ENCODE assay signal across 22 cellular contexts in genomic region chr9:128712451-128713410, GRCh38. TPM values are rescaled to one million over a fixed set of nuclear protein-coding genes. Genes with fewer than 3 reads are reported as not detected.
DNase-seq lines count a peak whose midpoint lies in the region; ATAC-seq, FAIRE-seq and TF ChIP-seq lines count a peak whose summit lies in the region.
"Had no signal": no experiment of that assay in that cellular context is flagged by ENCODE, and none has a peak within 500 bp of the region (broad histone marks: within the 10 kb centered on the region; RNA-seq: fewer than 3 reads in every experiment).

No MANE protein-coding gene starts in this region.

- H3K4me1 ChIP-seq in Panc1 (ENCODE audit: control insufficient read depth, insufficient read depth, low read length) (no peaks in the 10 kb centered on the region), H1 (replicated peaks in 1 of 4; ENCODE audit: control insufficient read depth in 3 of 4, insufficient read depth in 4 of 4, low read length in 3 of 4) (no peaks in the 10 kb centered on the region), psoas muscle (no peaks in the 10 kb centered on the region), mesenchymal stem cell (ENCODE audit: control insufficient read depth, insufficient read depth, low read depth, low read length) (no peaks in the 10 kb centered on the region)
- H3K4me1 ChIP-seq: parathyroid adenoma had no signal

- POLR2A ChIA-PET in Panc1 (lab: Charles Lee) (no interaction called here), H1 (lab: Charles Lee; ENCODE audit: partially characterized antibody) (interaction anchor here (12.5 to 46.1 kb wide), 2 partner anchors 7 to 35 kb away, joined by 133 to 1197 read pairs; partner anchors contain the start of genes DYNC2I2, SET and ZDHHC12)

- H2BK12ac ChIP-seq in H1 (ENCODE audit: low read depth, low read length) (no peak overlapping the region), mesenchymal stem cell (ENCODE audit: low read length in 2 of 2) (no peak overlapping the region)

- no peak overlapping the region; the same call in 1 of the 2 replicates for H2BK5ac ChIP-seq in H1 (ENCODE audit: low read depth, low read length)
- no peak overlapping the region for H2BK5ac ChIP-seq in mesenchymal stem cell (ENCODE audit: low read depth, low read length, poor library complexity, severe bottlenecking)

- H4K8ac ChIP-seq in H1 (ENCODE audit: extremely low read depth, insufficient read depth, low read length) (no peak overlapping the region), mesenchymal stem cell (ENCODE audit: low read length) (no peak overlapping the region)

- H3K23ac ChIP-seq in H1 (ENCODE audit: insufficient read length) (no peak overlapping the region), mesenchymal stem cell (ENCODE audit: low read length in 2 of 2) (no peak overlapping the region)

- H3K79me1 ChIP-seq in H1 (ENCODE audit: low read depth, low read length) = no peaks in the 10 kb centered on the region
- no peaks in the 10 kb centered on the region for H3K79me1 ChIP-seq in mesenchymal stem cell (replicated peaks; ENCODE audit: low read length, poor library complexity, severe bottlenecking)

- no TSS peak for BruUV-seq in Panc1 (replicated peaks; lab: Mats Ljungman, UMichigan)

- no peak for TF ChIP-seq CTCF in Panc1 (IDR thresholded peaks at IDR 0.05)
- no peak for TF ChIP-seq CTCF in H1 (IDR thresholded peaks at IDR 0.05; ENCODE audit: control extremely low read depth in 1 of 3, insufficient read depth in 1 of 3, low read depth in 1 of 3, low read length in 3 of 3)
- no peak for TF ChIP-seq CTCF in psoas muscle (IDR thresholded peaks at IDR 0.05)

- H4K20me1 ChIP-seq in H1 (replicated peaks in 1 of 2; ENCODE audit: control insufficient read depth in 1 of 2, insufficient read depth in 2 of 2, low read length in 2 of 2) = no peaks in the 10 kb centered on the region

- H3K4me2 ChIP-seq in H1 (ENCODE audit: insufficient read depth in 1 of 2, low read depth in 2 of 2, low read length in 2 of 2) (no peak overlapping the region), mesenchymal stem cell (ENCODE audit: low read length, poor library complexity, severe bottlenecking) (no peak overlapping the region)

- in situ Hi-C loops in Panc1 (cut with HindIII; ENCODE audit: low pct_unique_long_range_greater_than_20kb, low sequenced_read_pairs) = no loop called here

- H3K4ac ChIP-seq in H1 (replicated peaks; ENCODE audit: insufficient read length, low read depth, low read length) = no peak overlapping the region
- no peak overlapping the region for H3K4ac ChIP-seq in mesenchymal stem cell (ENCODE audit: low read depth in 1 of 2, low read length in 2 of 2)

- no peak for FAIRE-seq in H1 (lab: Jason Lieb, UNC)
- FAIRE-seq: small intestine had no signal

- TF ChIP-seq POLR2A in H1 (IDR thresholded peaks at IDR 0.05; ENCODE audit: control extremely low read depth in 1 of 2, low read depth in 2 of 2, low read length in 2 of 2) = no peak

- H3K56ac ChIP-seq in H1 (replicated peaks; ENCODE audit: insufficient read length, low read depth, low read length) = no peak overlapping the region

- CTCF ChIA-PET in Panc1 (lab: Charles Lee) = no interaction called here
- CTCF ChIA-PET in H1 (lab: Charles Lee; ENCODE audit: partially characterized antibody) = interaction anchor here (0.7 to 2.1 kb wide), 2 partner anchors 15 to 20 kb away, joined by 3 to 9 read pairs; no protein-coding TSS in a partner anchor

- H3K9me3 ChIP-seq in Panc1 (ENCODE audit: control insufficient read depth, insufficient read depth, low read depth, low read length) (no peaks in the 10 kb centered on the region), H1 (ENCODE audit: insufficient read depth in 2 of 2, low read depth in 1 of 2, low read length in 1 of 2) (no peaks in the 10 kb centered on the region), psoas muscle (no peaks in the 10 kb centered on the region), mesenchymal stem cell (ENCODE audit: control insufficient read depth, low read length) (no peaks in the 10 kb centered on the region)

- H3K23me2 ChIP-seq in H1 (ENCODE audit: low read depth, low read length) = no peaks in the 10 kb centered on the region

- H2BK20ac ChIP-seq in H1 (ENCODE audit: low read length) = no peak overlapping the region

- 91% methylated on average over 26 of the region's 26 CpGs; no CpG with 5 or more reads in 1 of the 2 experiments for WGBS in H1 (ENCODE audit: extremely low coverage in 1 of 2, insufficient coverage in 1 of 2, insufficient read length in 1 of 2, insufficient replicate concordance in 2 of 2, low coverage in 1 of 2, low lambda C conversion rate in 2 of 2, missing lambda C conversion rate in 1 of 2), 2 experiments
- 87 to 94% (median 88%) methylated on average over 25 to 26 of the region's 26 CpGs for WGBS in psoas muscle, 3 donors
- 96% methylated on average over 26 of the region's 26 CpGs for WGBS in mesenchymal stem cell

- TF ChIP-seq RAD21 in H1 (IDR thresholded peaks at IDR 0.05 in 1 of 2, conservative IDR thresholded peaks at IDR 0.05 in 1 of 2; ENCODE audit: low read depth in 2 of 2, low read length in 2 of 2) = no peak

- no peak overlapping the region for H3K18ac ChIP-seq in H1 (ENCODE audit: extremely low read depth, low read length)
- H3K18ac ChIP-seq in mesenchymal stem cell (ENCODE audit: low read depth in 1 of 2, low read length in 2 of 2) = no peak overlapping the region

- ATAC-seq in Panc1 (peak; percentile 72), psoas muscle (peak in 1 of 4 donors; percentile 25)
- ATAC-seq in stimulated activated naive CD8-positive, alpha-beta T cell treated with anti-CD3 and anti-CD28 coated beads, Interleukin-15, Interleukin-2, amounts not matched to agents 100 U/mL and 50 U/mL, for 24 hours = no peak
- ATAC-seq: activated CD8-positive, alpha-beta memory T cell treated with anti-CD3 and anti-CD28 coated beads, Interleukin-2, amount 10 ng/mL, durations not matched to agents 7 days and 5 days had no signal

- no peak for TF ChIP-seq EP300 in H1 (IDR thresholded peaks at IDR 0.05; ENCODE audit: borderline replicate concordance in 1 of 2, low read depth in 2 of 2, low read length in 2 of 2)

- intact Hi-C loops in Panc1 (cut with micrococcal nuclease; ENCODE audit: unreplicated experiment) (no loop called here), psoas muscle (cut with DNase I) (no loop called here)

- H2BK15ac ChIP-seq in H1 (ENCODE audit: low read length) (no peak overlapping the region), mesenchymal stem cell (ENCODE audit: low read depth, poor library complexity, severe bottlenecking) (no peak overlapping the region)

- H3K14ac ChIP-seq in H1 (ENCODE audit: insufficient read length) = no peak overlapping the region
- no peak overlapping the region for H3K14ac ChIP-seq in mesenchymal stem cell (ENCODE audit: low read length in 2 of 2)

- no peak overlapping the region for H2AFZ ChIP-seq in H1 (ENCODE audit: low read length)
- no peak overlapping the region for H2AFZ ChIP-seq in mesenchymal stem cell (ENCODE audit: low read depth, low read length)
- H2AFZ ChIP-seq: parathyroid adenoma had no signal

- H2AK5ac ChIP-seq in H1 (ENCODE audit: low read depth, low read length) (no peak overlapping the region), mesenchymal stem cell (ENCODE audit: low read length, severe bottlenecking) (no peak overlapping the region)

- H3K4me3 ChIP-seq in Panc1 (ENCODE audit: low read depth in 2 of 2, low read length in 2 of 2) (no peak overlapping the region), H1 (ENCODE audit: extremely low read depth in 1 of 4, insufficient read depth in 2 of 4, low read depth in 3 of 4, low read length in 4 of 4) (no peak overlapping the region), psoas muscle (no peak overlapping the region), mesenchymal stem cell (ENCODE audit: insufficient read depth in 1 of 2, low read depth in 1 of 2, low read length in 2 of 2) (no peak overlapping the region)
- H3K4me3 ChIP-seq: lung, SK-N-MC had no signal

- no peak overlapping the region for H3K27ac ChIP-seq in Panc1 (ENCODE audit: low read length)
- 0 out of 2 replicates have a peak overlapping the region, but pooled peaks have one; percentile 10 for H3K27ac ChIP-seq in H1 (ENCODE audit: low read depth, low read length)
- no peak overlapping the region for H3K27ac ChIP-seq in psoas muscle
- H3K27ac ChIP-seq in mesenchymal stem cell (ENCODE audit: low read length, poor library complexity, severe bottlenecking) = no peak overlapping the region
- H3K27ac ChIP-seq: parathyroid adenoma, SK-N-MC had no signal

- H3K9ac ChIP-seq in H1 (replicated peaks in 1 of 4; ENCODE audit: extremely low read depth in 1 of 4, low read depth in 3 of 4, low read length in 3 of 4) = no peak overlapping the region
- no peak overlapping the region for H3K9ac ChIP-seq in mesenchymal stem cell (ENCODE audit: low read length)
- H3K9ac ChIP-seq: parathyroid adenoma had no signal

- no peak for DNase-seq in Panc1 (ENCODE audit: low read depth, low spot score)
- no peak for DNase-seq in H1 (ENCODE audit: low read depth in 1 of 2, low spot score in 2 of 2)
- DNase-seq in psoas muscle = peak; percentile 8 to 44
- no peak for DNase-seq in mesenchymal stem cell
- DNase-seq in stimulated activated naive CD8-positive, alpha-beta T cell treated with anti-CD3 and anti-CD28 coated beads, Interleukin-15, Interleukin-2, amounts not matched to agents 100 U/mL and 50 U/mL, for 24 hours = no peak
- DNase-seq: activated CD4-positive, alpha-beta T cell treated with anti-CD3 and anti-CD28 coated beads for 1 hour; activated CD8-positive, alpha-beta memory T cell treated with anti-CD3 and anti-CD28 coated beads, Interleukin-2, amount 10 ng/mL, durations not matched to agents 7 days and 5 days; AML-193; amniotic stem cell; central memory CD4-positive, alpha-beta T cell; COR-L47; effector CD8-positive, alpha-beta T cell; EL; glutamatergic neuron; NCI-H1436 treated with DMSO at 0.1 percent for 48 hours; NCI-H82; small intestine; stimulated activated CD8-positive, alpha-beta memory T cell treated with anti-CD3 and anti-CD28 coated beads, Interleukin-4, amount 100 ng/mL, for 48 hours; T1000 had no signal

- H4K5ac ChIP-seq in H1 (ENCODE audit: insufficient read length, low read depth, low read length) = no peak overlapping the region

- no peaks in the 10 kb centered on the region for H3K79me2 ChIP-seq in H1 (ENCODE audit: control insufficient read depth in 1 of 2, insufficient read depth in 2 of 2, low read length in 2 of 2)
- H3K79me2 ChIP-seq: parathyroid adenoma had no signal

- no peak overlapping the region for H2BK120ac ChIP-seq in H1 (replicated peaks; ENCODE audit: low read depth, low read length)
- no peak overlapping the region for H2BK120ac ChIP-seq in mesenchymal stem cell (ENCODE audit: low read depth, low read length)

- H3K36me3 ChIP-seq in Panc1 (ENCODE audit: control insufficient read depth, insufficient read depth, low read length) (no peaks in the 10 kb centered on the region; the same call in 1 of the 2 replicates), H1 (ENCODE audit: control insufficient read depth in 2 of 4, insufficient read depth in 4 of 4, low read length in 3 of 4) (peaks cover 0 to 10% (median 0%) of the 10 kb centered on the region in 4 experiments; a peak in 3 of 8 replicates), psoas muscle (ENCODE audit: insufficient read depth in 1 of 2, low read depth in 1 of 2) (no peaks in the 10 kb centered on the region), mesenchymal stem cell (ENCODE audit: control insufficient read depth in 1 of 2, insufficient read depth in 2 of 2, low read depth in 1 of 2, low read length in 2 of 2) (peaks cover 0 to 23% of the 10 kb centered on the region in 2 experiments)

- no peak overlapping the region for H4K91ac ChIP-seq in H1 (replicated peaks; ENCODE audit: insufficient read length, low read length)
- no peak overlapping the region for H4K91ac ChIP-seq in mesenchymal stem cell (ENCODE audit: low read length)

- H3K27me3 ChIP-seq in Panc1 (ENCODE audit: control insufficient read depth, insufficient read depth, low read length) = no peaks in the 10 kb centered on the region
- H3K27me3 ChIP-seq in H1 (replicated peaks in 1 of 4; ENCODE audit: control insufficient read depth in 3 of 4, extremely low read depth in 1 of 4, insufficient read depth in 3 of 4, low read length in 3 of 4) = no peaks in the 10 kb centered on the region
- no peaks in the 10 kb centered on the region for H3K27me3 ChIP-seq in psoas muscle (ENCODE audit: insufficient read depth in 3 of 3, low read length in 2 of 3)
- no peaks in the 10 kb centered on the region for H3K27me3 ChIP-seq in mesenchymal stem cell (ENCODE audit: control insufficient read depth in 1 of 2, insufficient read depth in 1 of 2, low read length in 2 of 2)

RNA-seq across cellular contexts. Expression of gene PKN3, which starts 10.4 kb away (rescaled TPM):
- total RNA-seq in Panc1 (2021; ENCODE audit: unreplicated experiment) (19.9 TPM), psoas muscle (1 to 10 TPM; 2.6 to 5.0 (median 3.4) TPM)
- 38.9 TPM for polyA plus RNA-seq in Panc1 (2012; ENCODE audit: insufficient read length)
- total RNA-seq in H1 (2021; fragmentation: NEBNext Ultra II Directional; extraction: Animal tissue kit (Norgen Biotek cat#: 25700)) = 15.2 and 16.3 TPM in 2 replicates
- polyA plus RNA-seq in H1 (2011; rRNA removed) (15.7 and 24.4 TPM in 2 replicates), psoas muscle (1 to 10 TPM; 2.9 to 4.4 (median 3.1) TPM)
- 20.7 TPM for polyA plus RNA-seq in H1 (2011; cell fraction: cytosol; rRNA removed)
- 49.0 TPM for polyA plus RNA-seq in H1 (2011; cell fraction: nucleus; rRNA removed)
- polyA plus RNA-seq in H1 (2012, experiment 1 of 2) = 12.4 to 21.9 TPM (median 18.9 TPM) in 4 replicates
- 16.2 TPM for polyA plus RNA-seq in H1 (2012, experiment 2 of 2)
- 11.3 TPM for polyA plus RNA-seq in H1 (2013, experiment 1 of 2)
- 11.3 TPM for polyA plus RNA-seq in H1 (2013, experiment 2 of 2)
- polyA minus RNA-seq in H1 (2011; rRNA and poly(A)+ RNA removed) = 7.2 and 10.8 TPM in 2 replicates
- polyA minus RNA-seq in H1 (2011; cell fraction: cytosol; rRNA and poly(A)+ RNA removed) = 15.9 TPM
- 11.0 TPM for polyA minus RNA-seq in H1 (2011; cell fraction: nucleus; rRNA and poly(A)+ RNA removed)
- 2.0 TPM for polyA plus RNA-seq in mesenchymal stem cell (2013, experiment 1 of 2)
- polyA plus RNA-seq in mesenchymal stem cell (2013, experiment 2 of 2) = 2.0 TPM

RNA-seq across cellular contexts. Expression of gene ZDHHC12, which starts 11.2 kb away (rescaled TPM):
- 39.3 TPM for total RNA-seq in Panc1 (2021; ENCODE audit: unreplicated experiment)
- 63.1 TPM for polyA plus RNA-seq in Panc1 (2012; ENCODE audit: insufficient read length)
- 32.8 and 35.0 TPM in 2 replicates for total RNA-seq in H1 (2021; fragmentation: NEBNext Ultra II Directional; extraction: Animal tissue kit (Norgen Biotek cat#: 25700))
- polyA plus RNA-seq in H1 (2011; rRNA removed) = 93.8 and 121 TPM in 2 replicates
- 78.5 TPM for polyA plus RNA-seq in H1 (2011; cell fraction: cytosol; rRNA removed)
- polyA plus RNA-seq in H1 (2011; cell fraction: nucleus; rRNA removed) = 139 TPM
- polyA plus RNA-seq in H1 (2012, experiment 1 of 2) = 23.3 to 48.0 TPM (median 44.7 TPM) in 4 replicates
- polyA plus RNA-seq in H1 (2012, experiment 2 of 2) = 53.7 TPM
- polyA plus RNA-seq in H1 (2013, experiment 1 of 2) = 41.4 TPM
- polyA plus RNA-seq in H1 (2013, experiment 2 of 2) = 43.5 TPM
- 21.8 and 26.4 TPM in 2 replicates for polyA minus RNA-seq in H1 (2011; rRNA and poly(A)+ RNA removed)
- polyA minus RNA-seq in H1 (2011; cell fraction: cytosol; rRNA and poly(A)+ RNA removed) = 45.5 TPM
- polyA minus RNA-seq in H1 (2011; cell fraction: nucleus; rRNA and poly(A)+ RNA removed) = 34.7 TPM
- 1 to 10 TPM; 4.5 to 7.2 (median 5.0) TPM for total RNA-seq in psoas muscle
- polyA plus RNA-seq in psoas muscle = 10 to 100 TPM in 2 of 3 donors, 1 to 10 TPM in 1; 9.7 to 18.5 (median 12.4) TPM
- 28.9 TPM for polyA plus RNA-seq in mesenchymal stem cell (2013, experiment 1 of 2)
- 26.9 TPM for polyA plus RNA-seq in mesenchymal stem cell (2013, experiment 2 of 2)

RNA-seq across cellular contexts. Expression of gene SET, which starts 23.7 kb away (rescaled TPM):
- total RNA-seq in Panc1 (2021; ENCODE audit: unreplicated experiment) = 422 TPM
- polyA plus RNA-seq in Panc1 (2012; ENCODE audit: insufficient read length) = 224 TPM
- 1,327 and 1,345 TPM in 2 replicates for total RNA-seq in H1 (2021; fragmentation: NEBNext Ultra II Directional; extraction: Animal tissue kit (Norgen Biotek cat#: 25700))
- 466 and 513 TPM in 2 replicates for polyA plus RNA-seq in H1 (2011; rRNA removed)
- polyA plus RNA-seq in H1 (2011; cell fraction: cytosol; rRNA removed) = 383 TPM
- polyA plus RNA-seq in H1 (2011; cell fraction: nucleus; rRNA removed) = 93.4 TPM
- polyA plus RNA-seq in H1 (2012, experiment 1 of 2) = 759 to 1,315 TPM (median 835 TPM) in 4 replicates
- polyA plus RNA-seq in H1 (2012, experiment 2 of 2) = 163 TPM
- 862 TPM for polyA plus RNA-seq in H1 (2013, experiment 1 of 2)
- 900 TPM for polyA plus RNA-seq in H1 (2013, experiment 2 of 2)
- 245 and 251 TPM in 2 replicates for polyA minus RNA-seq in H1 (2011; rRNA and poly(A)+ RNA removed)
- polyA minus RNA-seq in H1 (2011; cell fraction: cytosol; rRNA and poly(A)+ RNA removed) = 1,111 TPM
- 200 TPM for polyA minus RNA-seq in H1 (2011; cell fraction: nucleus; rRNA and poly(A)+ RNA removed)
- total RNA-seq in psoas muscle = 100 to 1,000 TPM; 171 to 283 (median 203) TPM
- 100 to 1,000 TPM; 141 to 244 (median 230) TPM for polyA plus RNA-seq in psoas muscle
- 293 TPM for polyA plus RNA-seq in mesenchymal stem cell (2013, experiment 1 of 2)
- 300 TPM for polyA plus RNA-seq in mesenchymal stem cell (2013, experiment 2 of 2)

RNA-seq across cellular contexts. Expression of gene DYNC2I2, which starts 56.1 kb away (rescaled TPM):
- total RNA-seq in Panc1 (2021; ENCODE audit: unreplicated experiment) (78.1 TPM), psoas muscle (10 to 100 TPM in 2 of 4 donors, 1 to 10 TPM in 2; 6.3 to 10.3 (median 8.6) TPM)
- 96.2 TPM for polyA plus RNA-seq in Panc1 (2012; ENCODE audit: insufficient read length)
- 58.0 and 60.4 TPM in 2 replicates for total RNA-seq in H1 (2021; fragmentation: NEBNext Ultra II Directional; extraction: Animal tissue kit (Norgen Biotek cat#: 25700))
- polyA plus RNA-seq in H1 (2011; rRNA removed) (78.5 and 113 TPM in 2 replicates), psoas muscle (10 to 100 TPM; 19.0 to 29.1 (median 25.0) TPM)
- 112 TPM for polyA plus RNA-seq in H1 (2011; cell fraction: cytosol; rRNA removed)
- 203 TPM for polyA plus RNA-seq in H1 (2011; cell fraction: nucleus; rRNA removed)
- 31.8 to 74.2 TPM (median 69.7 TPM) in 4 replicates for polyA plus RNA-seq in H1 (2012, experiment 1 of 2)
- 67.0 TPM for polyA plus RNA-seq in H1 (2012, experiment 2 of 2)
- polyA plus RNA-seq in H1 (2013, experiment 1 of 2) = 27.5 TPM
- 25.5 TPM for polyA plus RNA-seq in H1 (2013, experiment 2 of 2)
- 27.1 and 35.1 TPM in 2 replicates for polyA minus RNA-seq in H1 (2011; rRNA and poly(A)+ RNA removed)
- polyA minus RNA-seq in H1 (2011; cell fraction: cytosol; rRNA and poly(A)+ RNA removed) = 49.7 TPM
- 59.3 TPM for polyA minus RNA-seq in H1 (2011; cell fraction: nucleus; rRNA and poly(A)+ RNA removed)
- 16.5 TPM for polyA plus RNA-seq in mesenchymal stem cell (2013, experiment 1 of 2)
- 16.2 TPM for polyA plus RNA-seq in mesenchymal stem cell (2013, experiment 2 of 2)

RNA-seq across cellular contexts. Expression of gene ZER1, which starts 59.0 kb away (rescaled TPM):
- total RNA-seq in Panc1 (2021; ENCODE audit: unreplicated experiment) (16.2 TPM), psoas muscle (10 to 100 TPM; 40.3 to 67.2 (median 65.0) TPM)
- polyA plus RNA-seq in Panc1 (2012; ENCODE audit: insufficient read length) = 21.2 TPM
- 20.5 and 22.6 TPM in 2 replicates for total RNA-seq in H1 (2021; fragmentation: NEBNext Ultra II Directional; extraction: Animal tissue kit (Norgen Biotek cat#: 25700))
- polyA plus RNA-seq in H1 (2011; rRNA removed) (26.6 and 55.8 TPM in 2 replicates), psoas muscle (10 to 100 TPM; 15.2 to 54.8 (median 30.8) TPM)
- polyA plus RNA-seq in H1 (2011; cell fraction: cytosol; rRNA removed) = 24.8 TPM
- polyA plus RNA-seq in H1 (2011; cell fraction: nucleus; rRNA removed) = 43.9 TPM
- polyA plus RNA-seq in H1 (2012, experiment 1 of 2) = 12.0 to 19.7 TPM (median 18.3 TPM) in 4 replicates
- 17.9 TPM for polyA plus RNA-seq in H1 (2012, experiment 2 of 2)
- polyA plus RNA-seq in H1 (2013, experiment 1 of 2) = 12.2 TPM
- 11.3 TPM for polyA plus RNA-seq in H1 (2013, experiment 2 of 2)
- 25.9 and 30.5 TPM in 2 replicates for polyA minus RNA-seq in H1 (2011; rRNA and poly(A)+ RNA removed)
- 24.1 TPM for polyA minus RNA-seq in H1 (2011; cell fraction: cytosol; rRNA and poly(A)+ RNA removed)
- polyA minus RNA-seq in H1 (2011; cell fraction: nucleus; rRNA and poly(A)+ RNA removed) = 20.3 TPM
- 22.8 TPM for polyA plus RNA-seq in mesenchymal stem cell (2013, experiment 1 of 2)
- 22.7 TPM for polyA plus RNA-seq in mesenchymal stem cell (2013, experiment 2 of 2)

Comparison
In these comparisons a context has a peak if more than half of its experiments do, and no peak if none do; other contexts are left out.
1. DNase-seq: peak in psoas muscle (2 of 2); none in Panc1 (single experiment), H1 (0 of 2), mesenchymal stem cell (single experiment) and stimulated activated naive CD8-positive, alpha-beta T cell treated with anti-CD3 and anti-CD28 coated beads, Interleukin-15, Interleukin-2, amounts not matched to agents 100 U/mL and 50 U/mL, for 24 hours (single experiment).